2 cellular contexts compared by ENCODE assay signal in the genomic region with DNA sequence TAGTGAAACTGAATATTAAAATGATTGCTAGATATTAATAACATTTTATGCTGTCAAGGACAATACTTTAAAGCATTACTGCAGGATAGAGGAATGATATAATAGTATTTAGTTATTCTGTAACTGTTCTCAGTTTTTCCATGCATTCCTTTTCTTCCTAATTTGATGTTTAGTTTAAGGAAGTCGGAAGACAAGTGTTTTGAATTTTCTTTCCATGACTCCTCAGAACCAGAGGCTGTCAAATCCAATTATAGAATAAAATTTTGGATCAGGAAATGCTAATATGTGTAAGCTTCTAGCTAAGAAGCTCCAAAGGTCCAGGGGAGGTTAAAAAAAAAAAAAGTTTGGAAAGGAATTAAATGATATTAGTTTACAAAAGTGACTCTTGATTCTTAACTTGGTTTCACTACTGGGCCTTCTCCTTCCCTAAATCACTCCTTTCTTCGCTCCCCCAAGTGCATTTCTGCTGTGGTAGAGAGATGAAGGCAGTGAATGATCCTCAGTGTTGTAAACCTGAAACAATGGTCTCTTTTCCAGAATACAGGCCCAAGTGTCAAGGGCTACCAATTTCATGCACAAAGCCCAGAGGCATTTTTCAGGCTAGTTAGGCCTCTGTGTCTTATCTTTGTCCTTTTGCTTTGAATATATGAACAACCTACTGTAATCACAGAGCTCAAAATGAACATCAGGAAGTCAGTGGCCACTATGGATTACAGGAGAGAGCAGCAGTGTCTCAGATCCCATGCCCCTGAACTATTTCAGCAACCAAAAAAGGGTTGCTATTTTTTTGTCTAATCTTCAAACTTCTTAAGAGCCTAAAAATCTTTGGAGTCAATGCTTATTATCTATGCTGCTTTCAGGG.
TF ChIP-seq lines count a peak whose summit lies in the region.

No MANE protein-coding gene starts in this region.

TF ChIP-seq in H1, 55 proteins besides CTCF, POLR2A, EP300 and RAD21:
- no peak for TF ChIP-seq CHD1 (IDR thresholded peaks at IDR 0.05; ENCODE audit: low read depth, low read length)
- no peak for TF ChIP-seq GABPA (IDR thresholded peaks at IDR 0.05; ENCODE audit: borderline replicate concordance, insufficient read depth, low read length)
- TF ChIP-seq TAF7 (optimal IDR thresholded peaks at IDR 0.05; ENCODE audit: borderline replicate concordance, low read depth, low read length), result no peak
- no peak for TF ChIP-seq YY1 (IDR thresholded peaks at IDR 0.05; ENCODE audit: low read depth, low read length)
- TF ChIP-seq SRF (IDR thresholded peaks at IDR 0.05; ENCODE audit: low read depth, low read length), result no peak
- no peak for TF ChIP-seq SUZ12 (IDR thresholded peaks at IDR 0.05; ENCODE audit: low read length)
- no peak for TF ChIP-seq EZH2 (IDR thresholded peaks at IDR 0.05; ENCODE audit: low read depth, low read length, severe bottlenecking)
- TF ChIP-seq JUN (IDR thresholded peaks at IDR 0.05; ENCODE audit: low read depth, low read length), result no peak
- TF ChIP-seq CEBPB (IDR thresholded peaks at IDR 0.05; ENCODE audit: low read depth, low read length), result no peak
- no peak for TF ChIP-seq PHF8 (conservative IDR thresholded peaks at IDR 0.05; ENCODE audit: low read depth, low read length)
- no peak for TF ChIP-seq SP4 (IDR thresholded peaks at IDR 0.05; ENCODE audit: low read length)
- TF ChIP-seq EGR1 (IDR thresholded peaks at IDR 0.05; ENCODE audit: borderline replicate concordance, low read depth, low read length), result no peak
- TF ChIP-seq, protein P1, sequence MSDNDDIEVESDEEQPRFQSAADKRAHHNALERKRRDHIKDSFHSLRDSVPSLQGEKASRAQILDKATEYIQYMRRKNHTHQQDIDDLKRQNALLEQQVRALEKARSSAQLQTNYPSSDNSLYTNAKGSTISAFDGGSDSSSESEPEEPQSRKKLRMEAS (IDR thresholded peaks at IDR 0.05), result no peak
- TF ChIP-seq ASH2L (IDR thresholded peaks at IDR 0.05; ENCODE audit: low read length), result no peak
- TF ChIP-seq TBP (IDR thresholded peaks at IDR 0.05; ENCODE audit: low read depth, low read length), result no peak
- no peak for TF ChIP-seq TEAD4 (IDR thresholded peaks at IDR 0.05; ENCODE audit: low read depth, low read length)
- TF ChIP-seq BCL11A (IDR thresholded peaks at IDR 0.05; ENCODE audit: low read depth in 2 of 2, low read length in 2 of 2), result no peak

TF ChIP-seq in neural cell, 6 proteins besides CTCF, POLR2A, EP300 and RAD21:
- no peak for TF ChIP-seq TAF1 (IDR thresholded peaks at IDR 0.05; ENCODE audit: low read depth)
- no peak for TF ChIP-seq POLR2AphosphoS5 (IDR thresholded peaks at IDR 0.05)
- no peak for TF ChIP-seq SMC3 (conservative IDR thresholded peaks at IDR 0.05; ENCODE audit: poor library complexity)
- TF ChIP-seq EZH2 (IDR thresholded peaks at IDR 0.05; ENCODE audit: borderline replicate concordance, insufficient read depth, low read length, poor library complexity, severe bottlenecking), result no peak
- TF ChIP-seq MXI1 (conservative IDR thresholded peaks at IDR 0.05; ENCODE audit: poor library complexity, severe bottlenecking), result no peak
- TF ChIP-seq, protein P2, sequence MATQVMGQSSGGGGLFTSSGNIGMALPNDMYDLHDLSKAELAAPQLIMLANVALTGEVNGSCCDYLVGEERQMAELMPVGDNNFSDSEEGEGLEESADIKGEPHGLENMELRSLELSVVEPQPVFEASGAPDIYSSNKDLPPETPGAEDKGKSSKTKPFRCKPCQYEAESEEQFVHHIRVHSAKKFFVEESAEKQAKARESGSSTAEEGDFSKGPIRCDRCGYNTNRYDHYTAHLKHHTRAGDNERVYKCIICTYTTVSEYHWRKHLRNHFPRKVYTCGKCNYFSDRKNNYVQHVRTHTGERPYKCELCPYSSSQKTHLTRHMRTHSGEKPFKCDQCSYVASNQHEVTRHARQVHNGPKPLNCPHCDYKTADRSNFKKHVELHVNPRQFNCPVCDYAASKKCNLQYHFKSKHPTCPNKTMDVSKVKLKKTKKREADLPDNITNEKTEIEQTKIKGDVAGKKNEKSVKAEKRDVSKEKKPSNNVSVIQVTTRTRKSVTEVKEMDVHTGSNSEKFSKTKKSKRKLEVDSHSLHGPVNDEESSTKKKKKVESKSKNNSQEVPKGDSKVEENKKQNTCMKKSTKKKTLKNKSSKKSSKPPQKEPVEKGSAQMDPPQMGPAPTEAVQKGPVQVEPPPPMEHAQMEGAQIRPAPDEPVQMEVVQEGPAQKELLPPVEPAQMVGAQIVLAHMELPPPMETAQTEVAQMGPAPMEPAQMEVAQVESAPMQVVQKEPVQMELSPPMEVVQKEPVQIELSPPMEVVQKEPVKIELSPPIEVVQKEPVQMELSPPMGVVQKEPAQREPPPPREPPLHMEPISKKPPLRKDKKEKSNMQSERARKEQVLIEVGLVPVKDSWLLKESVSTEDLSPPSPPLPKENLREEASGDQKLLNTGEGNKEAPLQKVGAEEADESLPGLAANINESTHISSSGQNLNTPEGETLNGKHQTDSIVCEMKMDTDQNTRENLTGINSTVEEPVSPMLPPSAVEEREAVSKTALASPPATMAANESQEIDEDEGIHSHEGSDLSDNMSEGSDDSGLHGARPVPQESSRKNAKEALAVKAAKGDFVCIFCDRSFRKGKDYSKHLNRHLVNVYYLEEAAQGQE (IDR thresholded peaks at IDR 0.05; ENCODE audit: borderline replicate concordance), result no peak
TF ChIP-seq in neural cell: peak in this region for 0.
